ENCODE assay signal across 8 cellular contexts in the genomic region with DNA sequence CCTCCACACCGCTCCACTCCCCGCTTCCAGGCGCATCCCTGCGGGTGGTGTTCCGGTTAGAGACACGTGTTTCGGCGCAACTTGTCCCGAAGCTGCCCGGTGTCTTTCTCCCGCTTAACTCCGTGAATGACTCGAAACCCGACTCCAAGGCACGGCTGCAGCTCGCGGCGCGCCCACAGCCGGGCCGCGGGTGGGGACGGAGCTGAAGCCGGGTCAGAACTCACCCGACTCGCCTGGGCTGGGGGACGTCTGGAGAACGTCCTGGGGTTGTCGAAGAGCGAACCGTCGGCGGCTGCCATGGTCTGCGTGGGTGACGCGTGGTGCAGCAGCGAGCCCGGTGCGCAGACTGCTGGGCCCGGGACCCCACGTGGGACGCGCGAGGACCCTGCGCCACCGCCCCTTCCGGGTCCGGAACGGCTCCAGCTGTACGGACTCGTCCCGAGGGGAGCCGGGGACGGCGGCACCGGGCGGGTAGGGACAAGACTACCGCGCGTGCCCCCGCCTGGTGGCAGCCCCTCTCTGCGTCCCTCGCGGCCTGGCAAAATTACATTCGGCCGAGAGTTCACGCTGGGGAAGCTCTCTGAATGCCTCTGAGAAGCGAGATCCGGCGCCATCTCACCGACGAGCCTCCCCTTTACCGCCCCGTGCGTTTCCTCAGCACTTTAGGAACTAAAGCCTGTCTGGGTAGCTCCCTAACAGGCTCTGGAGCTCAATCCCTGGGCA. TPM values are rescaled to one million over a fixed set of nuclear protein-coding genes. Genes with fewer than 3 reads are reported as not detected.
A peak's percentile ranks its signal among the peaks of the same experiment; 100 is the strongest.
DNase-seq lines count a peak whose midpoint lies in the region; ATAC-seq and TF ChIP-seq lines count a peak whose summit lies in the region.

TSS of gene DDX31 (minus strand) at position 348 of the 723 bp plus-strand sequence. CDS start at position 299, 49 bp downstream.

- ATAC-seq in HG03378 (IDR thresholded peaks at IDR 0.05; ENCODE audit: unreplicated experiment), result peak; percentile 52

- DNase-seq in BE2C (peak; percentile 90), NCI-H748 treated with DMSO at 0.1 percent for 48 hours (lab: John Stamatoyannopoulos, UW) (peak; percentile 65), lung microvascular endothelial cell (ENCODE audit: low read depth in 2 of 2) (peak; percentile 86 to 89)
- peak; percentile 54 to 76 for DNase-seq in activated CD8-positive, alpha-beta memory T cell treated with anti-CD3 and anti-CD28 coated beads for 1 hour (ENCODE audit: extremely low read depth in 1 of 2, low read depth in 1 of 2)
- DNase-seq in effector CD4-positive, alpha-beta T cell, result peak; percentile 80
- peak; percentile 74 to 85 (median 75) for DNase-seq in stimulated activated CD4-positive, alpha-beta T cell treated with anti-CD3 and anti-CD28 coated beads, TNF-alpha, amount 100 ng/mL, for 24 hours (ENCODE audit: low read depth in 3 of 3)

- no peak for TF ChIP-seq CTCF in BE2C (IDR thresholded peaks at IDR 0.05; ENCODE audit: low read depth, low read length)

- H3K9me3 ChIP-seq in BE2C, result peaks cover 4% of the 10 kb centered on the region; the same call in 1 of the 2 replicates

- H3K36me3 ChIP-seq in BE2C, result peaks cover 36% of the 10 kb centered on the region

- no peaks in the 10 kb centered on the region for H3K4me1 ChIP-seq in BE2C

- peak within 1 kb of the TSS; percentile 97 for H3K4me3 ChIP-seq in BE2C (ENCODE audit: low read depth, low read length)

- peak; percentile 82 for TF ChIP-seq POLR2A in GM19099 (IDR thresholded peaks at IDR 0.05; ENCODE audit: extremely low read depth, insufficient read length, low read depth)

- H3K27me3 ChIP-seq in BE2C, result no peaks in the 10 kb centered on the region

RNA-seq across cellular contexts. Expression of gene DDX31, which starts in this region (rescaled TPM):
- polyA plus RNA-seq in BE2C (2012; ENCODE audit: insufficient read depth, insufficient read length, low read depth), result 44.2 TPM
- 5.7 and 9.1 TPM in 2 replicates for total RNA-seq in lung microvascular endothelial cell

Comparison
In these comparisons a context has a peak if more than half of its experiments do, and no peak if none do; other contexts are left out.
1. Peak in every context shown above with its lines: DNase-seq, ATAC-seq and H3K4me3 ChIP-seq.